11 cellular contexts compared by ENCODE assay signal in the genomic region with DNA sequence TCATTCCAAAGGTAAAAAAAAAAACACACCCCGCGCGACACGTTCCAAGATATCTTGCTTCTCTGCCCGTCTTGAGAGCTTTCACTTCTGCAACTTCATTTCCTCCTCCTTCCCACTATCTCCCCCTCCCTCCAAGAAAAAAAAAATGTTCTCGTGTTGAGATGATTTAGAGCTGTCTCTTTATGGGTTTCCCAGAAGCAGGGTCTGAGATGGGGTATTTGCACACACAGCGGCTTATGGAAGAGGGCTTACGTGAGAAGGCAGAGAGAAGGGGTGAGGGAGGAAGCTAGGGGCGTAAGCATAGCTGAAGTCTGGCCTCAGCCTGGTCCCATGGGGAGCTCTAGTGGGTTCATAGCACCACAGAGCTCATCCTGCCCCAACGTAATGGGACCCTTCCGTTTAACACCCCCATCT. TPM values are rescaled to one million over a fixed set of nuclear protein-coding genes. Genes with fewer than 3 reads are reported as not detected.
DNase-seq lines count a peak whose midpoint lies in the region; ATAC-seq and TF ChIP-seq lines count a peak whose summit lies in the region.
"Had no signal": no experiment of that assay in that cellular context is flagged by ENCODE, and none has a peak within 500 bp of the region (broad histone marks: within the 10 kb centered on the region; RNA-seq: fewer than 3 reads in every experiment).

No MANE protein-coding gene starts in this region.

- H3K4me3 ChIP-seq in CD8-positive, alpha-beta T cell (ENCODE audit: low read depth, low read length): peak overlapping the region; percentile 52
- H3K4me3 ChIP-seq in body of pancreas (no peak overlapping the region), brain microvascular endothelial cell (ENCODE audit: low read depth, low read length) (no peak overlapping the region)
- H3K4me3 ChIP-seq: thoracic aorta had no signal

- peaks cover 32% of the 10 kb centered on the region for H3K4me1 Mint-ChIP-seq in CD8-positive, alpha-beta T cell (ENCODE audit: low read depth)
- peaks cover 19% of the 10 kb centered on the region for H3K4me1 Mint-ChIP-seq in activated CD4-positive, alpha-beta memory T cell treated with anti-CD3 and anti-CD28 coated beads for 36 hours (ENCODE audit: low read depth)

- peak overlapping the region; percentile 57 for H3K27ac ChIP-seq in CD8-positive, alpha-beta T cell (ENCODE audit: low read depth, low read length)
- H3K27ac ChIP-seq in body of pancreas: no peak overlapping the region
- H3K27ac ChIP-seq in brain microvascular endothelial cell: no peak overlapping the region
- H3K27ac ChIP-seq: thoracic aorta had no signal

- H3K9me3 Mint-ChIP-seq in CD8-positive, alpha-beta T cell: no peaks in the 10 kb centered on the region
- no peaks in the 10 kb centered on the region for H3K9me3 Mint-ChIP-seq in activated CD4-positive, alpha-beta memory T cell treated with anti-CD3 and anti-CD28 coated beads for 36 hours

- no peaks in the 10 kb centered on the region for H3K27me3 Mint-ChIP-seq in CD8-positive, alpha-beta T cell (ENCODE audit: low read depth)
- no peaks in the 10 kb centered on the region for H3K27me3 Mint-ChIP-seq in activated CD4-positive, alpha-beta memory T cell treated with anti-CD3 and anti-CD28 coated beads for 36 hours

- DNase-seq in CD8-positive, alpha-beta T cell: peak in 4 of 7 experiments; percentile 19 to 64 (median 28)
- DNase-seq in activated CD4-positive, alpha-beta memory T cell treated with anti-CD3 and anti-CD28 coated beads for 36 hours: peak; percentile 32
- peak; percentile 67 for DNase-seq in medulla oblongata (ENCODE audit: extremely low spot score)
- no peak for DNase-seq in body of pancreas
- DNase-seq in brain microvascular endothelial cell: no peak
- no peak for DNase-seq in RPMI8226
- no peak for DNase-seq in COLO829 (ENCODE audit: low spot score)
- DNase-seq: DMS79, Karpas-422 had no signal

- no peak for TF ChIP-seq POLR2A in body of pancreas (IDR thresholded peaks at IDR 0.05)

- H3K9me3 ChIP-seq in CD8-positive, alpha-beta T cell (ENCODE audit: low read length): no peaks in the 10 kb centered on the region
- H3K9me3 ChIP-seq in body of pancreas: no peaks in the 10 kb centered on the region
- H3K9me3 ChIP-seq: thoracic aorta had no signal

- in situ Hi-C loops in brain microvascular endothelial cell (cut with HindIII; ENCODE audit: low pct_ligation_motif_present, low sequenced_read_pairs): no loop called here

- POLR2A ChIA-PET in CD8-positive, alpha-beta T cell (lab: Charles Lee): interaction anchor here (0.5 to 2.3 kb wide), 6 partner anchors 31 to 556 kb away, joined by 3 to 20 read pairs (median 8); a partner anchor contains a TSS
- POLR2A ChIA-PET in activated CD4-positive, alpha-beta memory T cell treated with anti-CD3 and anti-CD28 coated beads for 36 hours (lab: Charles Lee): interaction anchor here (1.0 to 1.5 kb wide), 4 partner anchors 43 to 713 kb away, joined by 3 to 6 read pairs (median 5); a partner anchor contains a TSS

- peaks cover 53% of the 10 kb centered on the region for H3K36me3 Mint-ChIP-seq in CD8-positive, alpha-beta T cell
- H3K36me3 Mint-ChIP-seq in activated CD4-positive, alpha-beta memory T cell treated with anti-CD3 and anti-CD28 coated beads for 36 hours: peaks cover 23% of the 10 kb centered on the region

- H3K27ac Mint-ChIP-seq in CD8-positive, alpha-beta T cell: peak overlapping the region; percentile 97
- H3K27ac Mint-ChIP-seq in activated CD4-positive, alpha-beta memory T cell treated with anti-CD3 and anti-CD28 coated beads for 36 hours: peak overlapping the region; percentile 89

- peaks cover 20% of the 10 kb centered on the region for H3K4me1 ChIP-seq in CD8-positive, alpha-beta T cell (ENCODE audit: insufficient read depth, low read length)
- no peaks in the 10 kb centered on the region for H3K4me1 ChIP-seq in body of pancreas

- peak; percentile 56 for ATAC-seq in CD8-positive, alpha-beta T cell
- ATAC-seq in GM21825 (IDR thresholded peaks at IDR 0.05; ENCODE audit: unreplicated experiment) (peak; percentile 60), body of pancreas (no peak)

- H3K36me3 ChIP-seq in CD8-positive, alpha-beta T cell (ENCODE audit: insufficient read depth, low read length): peaks cover 24% of the 10 kb centered on the region
- H3K36me3 ChIP-seq in body of pancreas (replicated peaks in 1 of 2; ENCODE audit: insufficient read depth in 1 of 2, low read depth in 2 of 2) (peaks cover 0 to 7% of the 10 kb centered on the region in 2 donors), brain microvascular endothelial cell (replicated peaks) (peaks cover 75% of the 10 kb centered on the region)

- intact Hi-C loops in CD8-positive, alpha-beta T cell (cut with DNase I, micrococcal nuclease): loop anchor here (1.0 to 10.0 kb wide), 5 partner anchors 51 to 117 kb away; a partner anchor contains a TSS
- intact Hi-C loops in activated CD4-positive, alpha-beta memory T cell treated with anti-CD3 and anti-CD28 coated beads for 36 hours (cut with micrococcal nuclease): loop anchor here (1.0 to 5.0 kb wide), 3 partner anchors 31 to 104 kb away; a partner anchor contains a TSS
- intact Hi-C loops in body of pancreas (cut with DNase I): no loop called here

- 61 to 86% methylated on average over 11 of the region's 11 CpGs for WGBS in body of pancreas, 2 donors

- CTCF ChIA-PET in CD8-positive, alpha-beta T cell (lab: Charles Lee): interaction anchor here (1.1 to 1.7 kb wide), 6 partner anchors 14 to 202 kb away, joined by 3 to 6 read pairs (median 4); no protein-coding TSS in a partner anchor
- CTCF ChIA-PET in activated CD4-positive, alpha-beta memory T cell treated with anti-CD3 and anti-CD28 coated beads for 36 hours (lab: Charles Lee): interaction anchor here (0.6 to 2.0 kb wide), 8 partner anchors 11 to 206 kb away, joined by 3 to 9 read pairs (median 4); a partner anchor contains a TSS

- no peaks in the 10 kb centered on the region for H3K27me3 ChIP-seq in CD8-positive, alpha-beta T cell (ENCODE audit: insufficient read depth, low read length)
- H3K27me3 ChIP-seq in body of pancreas (no peaks in the 10 kb centered on the region), brain microvascular endothelial cell (replicated peaks) (no peaks in the 10 kb centered on the region)

- TF ChIP-seq CTCF in CD8-positive, alpha-beta T cell (IDR thresholded peaks at IDR 0.05): no peak
- no peak for TF ChIP-seq CTCF in body of pancreas (IDR thresholded peaks at IDR 0.05)
- TF ChIP-seq CTCF in brain microvascular endothelial cell (IDR thresholded peaks at IDR 0.05; ENCODE audit: low read depth, low read length, missing control alignments): no peak

- H3K4me3 Mint-ChIP-seq in CD8-positive, alpha-beta T cell: peak overlapping the region; percentile 92
- peak overlapping the region; percentile 70 for H3K4me3 Mint-ChIP-seq in activated CD4-positive, alpha-beta memory T cell treated with anti-CD3 and anti-CD28 coated beads for 36 hours

RNA-seq across cellular contexts. Expression of a gene that starts 31.3 kb away (rescaled TPM):
- 10 to 100 TPM; 23.1 to 25.3 TPM for total RNA-seq in CD8-positive, alpha-beta T cell
- 10 to 100 TPM; 24.6 to 28.5 TPM for total RNA-seq in activated CD4-positive, alpha-beta memory T cell treated with anti-CD3 and anti-CD28 coated beads for 36 hours
- 10 to 100 TPM; 13.2 to 20.1 TPM for total RNA-seq in body of pancreas

RNA-seq across cellular contexts. Expression of a gene that starts 42.2 kb away (rescaled TPM):
- 10 to 100 TPM; 20.9 to 24.9 TPM for total RNA-seq in CD8-positive, alpha-beta T cell
- total RNA-seq in activated CD4-positive, alpha-beta memory T cell treated with anti-CD3 and anti-CD28 coated beads for 36 hours: 10 to 100 TPM; 17.6 to 17.9 TPM
- total RNA-seq in body of pancreas: 10 to 100 TPM; 27.4 to 27.8 TPM

Comparison
In these comparisons a context has a peak if more than half of its experiments do, and no peak if none do; other contexts are left out.
1. DNase-seq: peak in CD8-positive, alpha-beta T cell (4 of 7), activated CD4-positive, alpha-beta memory T cell treated with anti-CD3 and anti-CD28 coated beads for 36 hours (single experiment) and medulla oblongata (single experiment); none in body of pancreas (0 of 4), brain microvascular endothelial cell (single experiment), RPMI8226 (single experiment) and COLO829 (single experiment).